Comparison of ENCODE assay signal across 23 cellular contexts in the genomic region with DNA sequence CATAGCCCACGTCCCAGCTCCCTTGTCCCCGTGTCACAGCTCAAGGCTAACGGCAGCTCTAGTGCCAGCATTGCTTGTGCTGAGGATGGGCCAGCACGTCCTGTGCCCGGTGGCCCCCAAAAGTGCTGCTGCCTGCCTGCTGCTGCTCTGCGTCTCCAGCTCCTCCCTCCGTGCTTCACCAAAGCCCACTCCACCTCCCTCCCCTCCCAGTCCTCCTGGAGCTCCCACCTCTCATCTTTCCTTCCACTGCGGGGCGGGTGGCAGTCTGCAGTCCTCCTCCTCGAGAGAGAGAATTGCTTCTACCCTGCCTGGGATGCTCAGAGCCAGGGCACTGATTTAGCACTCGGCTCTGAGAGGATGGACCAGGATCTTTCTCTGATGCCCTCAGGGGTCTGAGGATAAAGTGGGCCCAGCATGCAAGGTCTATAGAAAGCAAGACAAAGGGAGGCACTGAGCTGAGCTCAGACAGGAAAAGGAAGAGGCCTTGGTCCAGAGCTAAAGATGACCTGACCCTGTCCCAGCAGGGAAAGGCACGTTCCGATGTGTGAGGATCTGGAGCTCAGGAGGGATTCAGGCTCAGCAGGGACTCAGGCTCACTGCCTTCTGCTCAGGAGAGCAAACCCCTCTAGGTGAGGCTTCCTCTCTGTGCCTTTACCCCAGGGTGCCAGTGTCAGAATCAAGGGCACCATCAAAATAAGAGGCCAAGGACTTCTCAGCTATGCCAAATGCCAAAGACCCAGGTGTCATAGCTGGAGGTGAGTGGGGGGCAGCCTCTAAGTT.
DNase-seq lines count a peak whose midpoint lies in the region; ATAC-seq, FAIRE-seq and TF ChIP-seq lines count a peak whose summit lies in the region.
"Had no signal": no experiment of that assay in that cellular context is flagged by ENCODE, and none has a peak within 500 bp of the region (broad histone marks: within the 10 kb centered on the region; RNA-seq: fewer than 3 reads in every experiment).

No MANE protein-coding gene starts in this region.

- in situ Hi-C loops in HepG2 (cut with HindIII; ENCODE audit: extremely low pct_ligation_motif_present, low pct_unique_long_range_greater_than_20kb), result no loop called here

- BruUV-seq in HepG2 (replicated peaks; lab: Mats Ljungman, UMichigan), result no TSS peak

- peaks cover 5 to 21% of the 10 kb centered on the region in 2 experiments; a peak in 3 of 5 replicates for H3K27me3 ChIP-seq in HepG2 (ENCODE audit: control insufficient read depth in 1 of 2, insufficient read depth in 2 of 2, low read length in 2 of 2)
- no peaks in the 10 kb centered on the region for H3K27me3 ChIP-seq in heart right ventricle
- H3K27me3 ChIP-seq: cardiac muscle cell, ovary, tibial artery had no signal

- no peak for TF ChIP-seq POLR2A in HepG2 (IDR thresholded peaks at IDR 0.05; ENCODE audit: insufficient read depth in 1 of 2, low read depth in 2 of 2, low read length in 2 of 2)

- no peaks in the 10 kb centered on the region for H3K79me2 ChIP-seq in HepG2 (ENCODE audit: insufficient read depth, low read length)

- intact Hi-C loops in HepG2 (cut with micrococcal nuclease; ENCODE audit: unreplicated experiment), result no loop called here
- intact Hi-C loops in heart right ventricle (cut with DNase I), result loop anchor here in 1 of 10 donors (10.0 kb wide), 1 partner anchor 103 kb away; no protein-coding TSS in a partner anchor

- POLR2A ChIA-PET in HepG2 (lab: Yijun Ruan, JAX), result no interaction called here

- no peaks in the 10 kb centered on the region for H3K4me1 ChIP-seq in HepG2 (ENCODE audit: insufficient read depth, low read length)
- H3K4me1 ChIP-seq in heart right ventricle, result peaks cover 0 to 14% (median 0%) of the 10 kb centered on the region in 9 donors
- H3K4me1 ChIP-seq: tibial artery had no signal

- no peaks in the 10 kb centered on the region; the same call in 1 of the 2 replicates for H4K20me1 ChIP-seq in HepG2 (ENCODE audit: insufficient read depth, low read length)

- CTCF ChIA-PET in HepG2 (lab: Yijun Ruan, JAX; ENCODE audit: low intra/inter-chr PET ratio, low total read pairs), result no interaction called here

- H3K4me3 ChIP-seq in HepG2 (replicated peaks in 1 of 3; ENCODE audit: insufficient read depth in 1 of 3, low read depth in 2 of 3, low read length in 3 of 3), result no peak overlapping the region
- no peak overlapping the region for H3K4me3 ChIP-seq in heart right ventricle
- H3K4me3 ChIP-seq: cardiac muscle cell, GM23248, ovary, SK-N-MC, tibial artery had no signal

- ATAC-seq in HepG2 (peak; percentile 19; the same call in 2 of the 3 replicates), heart right ventricle (no peak)
- ATAC-seq: sciatic nerve had no signal

- no peak for FAIRE-seq in HepG2 (lab: Jason Lieb, UNC)
- FAIRE-seq: endothelial cell of umbilical vein, G401.6, GM18507 had no signal

- H3K9ac ChIP-seq in HepG2 (ENCODE audit: insufficient read depth, low read depth, low read length), result no peak overlapping the region
- H3K9ac ChIP-seq: GM23248 had no signal

- peak; percentile 22 for DNase-seq in ELF-1 (ENCODE audit: low read depth, low spot score)
- DNase-seq in HepG2 (ENCODE audit: low spot score), result no peak
- peak; percentile 35 for DNase-seq in putamen (ENCODE audit: low spot score)
- DNase-seq in heart right ventricle, result no peak
- DNase-seq in DMS 273 (lab: John Stamatoyannopoulos, UW; ENCODE audit: unreplicated experiment), result no peak
- no peak for DNase-seq in HPDE6-E6E7 (ENCODE audit: extremely low spot score)
- DNase-seq: activated CD4-positive, alpha-beta T cell treated with anti-CD3 and anti-CD28 coated beads for 1 hour; CD8-positive, alpha-beta memory T cell; Karpas-422; kidney glomerular epithelial cell; naive B cell; NCI-H526 treated with DMSO at 0.1 percent for 48 hours; ovary; T-helper 17 cell; tibial artery had no signal

- TF ChIP-seq EP300 in HepG2 (IDR thresholded peaks at IDR 0.05; ENCODE audit: low read depth in 2 of 2, low read length in 2 of 2) (no peak), HepG2 (CRISPR knock-in tag; IDR thresholded peaks at IDR 0.05; ENCODE audit: borderline replicate concordance) (no peak)

- no peak overlapping the region for H3K4me2 ChIP-seq in HepG2 (ENCODE audit: low read depth, low read length)

- 12% methylated on average over 9 of the region's 13 CpGs for WGBS in HepG2 (ENCODE audit: low lambda C conversion rate)
- WGBS in heart right ventricle, 2 donors, result 63 to 64% methylated on average over 13 of the region's 13 CpGs

- peak overlapping the region; percentile 73 for H3K27ac ChIP-seq in angular gyrus (ENCODE audit: low read depth, low read length)
- H3K27ac ChIP-seq in HepG2 (ENCODE audit: extremely low read length, insufficient read depth, low read length), result no peak overlapping the region
- H3K27ac ChIP-seq in heart right ventricle, result no peak overlapping the region
- H3K27ac ChIP-seq: cardiac muscle cell, GM23248, ovary, SK-N-MC, tibial artery had no signal

- H3K9me3 ChIP-seq in HepG2 (ENCODE audit: low read length) (no peaks in the 10 kb centered on the region), heart right ventricle (no peaks in the 10 kb centered on the region)
- H3K9me3 ChIP-seq: ovary, tibial artery had no signal

- TF ChIP-seq CTCF in HepG2 (CRISPR knock-in tag; IDR thresholded peaks at IDR 0.05) (no peak), heart right ventricle (IDR thresholded peaks at IDR 0.05) (no peak)

- H3K36me3 ChIP-seq in HepG2 (replicated peaks in 1 of 2; ENCODE audit: control insufficient read depth in 1 of 2, insufficient read depth in 2 of 2, low read length in 2 of 2), result no peaks in the 10 kb centered on the region
- H3K36me3 ChIP-seq in heart right ventricle, result peaks cover 0 to 92% (median 38%) of the 10 kb centered on the region in 9 donors
- H3K36me3 ChIP-seq: ovary had no signal

- TF ChIP-seq RAD21 in HepG2 (CRISPR knock-in tag; IDR thresholded peaks at IDR 0.05), result no peak

- no peak overlapping the region for H2AFZ ChIP-seq in HepG2 (ENCODE audit: low read length)
- H2AFZ ChIP-seq: GM23248 had no signal

TF ChIP-seq in HepG2, 621 proteins besides CTCF, POLR2A, EP300 and RAD21 (continues in another document):
- TF ChIP-seq ZNF44 (CRISPR knock-in tag; IDR thresholded peaks at IDR 0.05), result no peak
- TF ChIP-seq, protein P1, sequence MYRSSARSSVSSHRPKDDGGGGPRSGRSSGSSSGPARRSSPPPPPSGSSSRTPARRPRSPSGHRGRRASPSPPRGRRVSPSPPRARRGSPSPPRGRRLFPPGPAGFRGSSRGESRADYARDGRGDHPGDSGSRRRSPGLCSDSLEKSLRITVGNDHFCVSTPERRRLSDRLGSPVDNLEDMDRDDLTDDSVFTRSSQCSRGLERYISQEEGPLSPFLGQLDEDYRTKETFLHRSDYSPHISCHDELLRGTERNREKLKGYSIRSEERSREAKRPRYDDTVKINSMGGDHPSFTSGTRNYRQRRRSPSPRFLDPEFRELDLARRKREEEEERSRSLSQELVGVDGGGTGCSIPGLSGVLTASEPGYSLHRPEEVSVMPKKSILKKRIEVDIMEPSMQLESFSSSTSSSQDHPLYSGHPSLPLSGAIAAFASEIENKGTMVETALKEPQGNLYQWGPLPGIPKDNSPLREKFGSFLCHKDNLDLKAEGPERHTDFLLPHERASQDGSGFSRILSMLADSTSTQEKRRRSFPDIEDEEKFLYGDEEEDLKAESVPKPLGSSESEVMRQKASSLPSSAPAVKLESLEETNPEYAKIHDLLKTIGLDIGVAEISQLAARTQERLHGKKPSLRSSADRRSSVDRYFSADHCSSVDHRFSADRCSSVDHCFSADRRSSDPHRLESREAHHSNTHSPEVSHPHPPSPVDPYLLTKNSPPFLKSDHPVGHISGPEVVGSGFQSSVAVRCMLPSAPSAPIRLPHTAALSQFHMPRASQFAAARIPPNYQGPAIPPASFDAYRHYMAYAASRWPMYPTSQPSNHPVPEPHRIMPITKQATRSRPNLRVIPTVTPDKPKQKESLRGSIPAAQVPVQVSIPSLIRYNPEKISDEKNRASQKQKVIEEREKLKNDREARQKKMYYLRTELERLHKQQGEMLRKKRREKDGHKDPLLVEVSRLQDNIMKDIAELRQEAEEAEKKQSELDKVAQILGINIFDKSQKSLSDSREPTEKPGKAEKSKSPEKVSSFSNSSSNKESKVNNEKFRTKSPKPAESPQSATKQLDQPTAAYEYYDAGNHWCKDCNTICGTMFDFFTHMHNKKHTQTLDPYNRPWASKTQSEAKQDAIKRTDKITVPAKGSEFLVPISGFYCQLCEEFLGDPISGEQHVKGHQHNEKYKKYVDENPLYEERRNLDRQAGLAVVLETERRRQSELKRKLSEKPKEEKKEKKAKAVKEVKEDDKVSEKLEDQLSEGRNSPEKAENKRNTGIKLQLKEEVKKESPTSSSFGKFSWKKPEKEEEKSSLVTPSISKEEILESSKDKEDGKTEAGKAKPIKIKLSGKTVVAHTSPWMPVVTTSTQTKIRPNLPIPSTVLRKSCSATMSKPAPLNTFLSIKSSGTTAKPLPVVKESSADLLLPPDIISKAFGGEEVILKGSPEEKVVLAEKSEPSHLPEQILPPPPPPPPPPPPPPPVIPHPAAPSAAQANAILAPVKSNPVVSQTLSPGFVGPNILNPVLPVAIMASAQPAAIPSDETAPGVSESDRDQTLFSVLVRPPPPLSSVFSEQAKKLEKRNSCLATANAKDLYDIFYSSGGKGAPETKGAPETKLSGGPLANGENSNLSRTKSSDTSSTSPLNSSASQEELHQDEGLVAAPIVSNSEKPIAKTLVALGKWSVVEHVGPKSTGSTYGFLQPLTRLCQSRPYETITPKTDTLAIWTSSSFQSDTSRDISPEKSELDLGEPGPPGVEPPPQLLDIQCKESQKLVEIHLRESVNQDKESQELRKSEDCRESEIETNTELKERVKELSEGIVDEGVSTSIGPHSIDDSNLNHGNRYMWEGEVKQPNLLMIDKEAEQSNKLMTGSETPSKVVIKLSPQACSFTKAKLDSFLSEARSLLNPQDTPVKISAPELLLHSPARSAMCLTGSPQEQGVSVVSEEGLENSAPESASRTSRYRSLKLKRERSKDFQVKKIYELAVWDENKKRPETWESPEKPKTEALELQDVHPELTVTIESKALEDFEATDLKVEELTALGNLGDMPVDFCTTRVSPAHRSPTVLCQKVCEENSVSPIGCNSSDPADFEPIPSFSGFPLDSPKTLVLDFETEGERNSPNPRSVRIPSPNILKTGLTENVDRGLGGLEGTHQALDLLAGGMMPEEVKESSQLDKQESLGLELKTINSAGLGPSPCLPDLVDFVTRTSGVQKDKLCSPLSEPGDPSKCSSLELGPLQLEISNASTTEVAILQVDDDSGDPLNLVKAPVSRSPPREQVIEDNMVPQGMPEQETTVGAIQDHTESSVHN (CRISPR knock-in tag; IDR thresholded peaks at IDR 0.05), result no peak
- TF ChIP-seq SMC3 (IDR thresholded peaks at IDR 0.05; ENCODE audit: low read length), result no peak
- no peak for TF ChIP-seq GATAD2A (CRISPR knock-in tag; IDR thresholded peaks at IDR 0.05)
- no peak for TF ChIP-seq NFKB2 (CRISPR knock-in tag; IDR thresholded peaks at IDR 0.05; ENCODE audit: borderline replicate concordance)
- no peak for TF ChIP-seq SOX5 (CRISPR knock-in tag; IDR thresholded peaks at IDR 0.05; ENCODE audit: borderline replicate concordance)
- TF ChIP-seq SRF (IDR thresholded peaks at IDR 0.05; ENCODE audit: low read depth, low read length), result no peak
- no peak for TF ChIP-seq NONO (IDR thresholded peaks at IDR 0.05)
- TF ChIP-seq NONO (CRISPR knock-in tag; conservative IDR thresholded peaks at IDR 0.05), result no peak
- TF ChIP-seq ZFX (CRISPR knock-in tag; IDR thresholded peaks at IDR 0.05; ENCODE audit: low read depth), result no peak

Comparison
In these comparisons a context has a peak if more than half of its experiments do, and no peak if none do; other contexts are left out.
1. DNase-seq: peak in ELF-1 (single experiment) and putamen (single experiment); none in HepG2 (single experiment), heart right ventricle (0 of 2), DMS 273 (single experiment) and HPDE6-E6E7 (single experiment).